In genomic region chr19:50328257-50329145, GRCh38 we compare ENCODE assay signal across 9 cellular contexts. TPM values are rescaled to one million over a fixed set of nuclear protein-coding genes. Genes with fewer than 3 reads are reported as not detected.
DNase-seq lines count a peak whose midpoint lies in the region; ATAC-seq and TF ChIP-seq lines count a peak whose summit lies in the region.
"Had no signal": no experiment of that assay in that cellular context is flagged by ENCODE, and none has a peak within 500 bp of the region (broad histone marks: within the 10 kb centered on the region; RNA-seq: fewer than 3 reads in every experiment).

No MANE protein-coding gene starts in this region.

- H3K9ac ChIP-seq in colonic mucosa (ENCODE audit: low read depth in 2 of 2, low read length in 2 of 2) (peak overlapping the region in 1 of 2 donors; percentile 35), parathyroid adenoma (no peak overlapping the region)
- H3K9ac ChIP-seq: BLaER1 treated with 17β-estradiol and CSF1 and Interleukin-3, amounts not matched to agents 10 nM and 100 nM had no signal

- DNase-seq in NCI-H1417 (lab: John Stamatoyannopoulos, UW) (peak; percentile 57 to 64 (median 62)), NCI-H1417 treated with DMSO at 0.1 percent for 48 hours (lab: John Stamatoyannopoulos, UW) (no peak), NCI-H146 treated with DMSO at 0.1 percent for 48 hours (lab: John Stamatoyannopoulos, UW; ENCODE audit: unreplicated experiment) (peak; percentile 32), colonic mucosa (no peak), COR-L47 (lab: John Stamatoyannopoulos, UW) (no peak), NCI-H524 treated with DMSO at 0.1 percent for 48 hours (lab: John Stamatoyannopoulos, UW) (no peak)

- H3K36me3 ChIP-seq in colonic mucosa, result no peaks in the 10 kb centered on the region
- H3K36me3 ChIP-seq in parathyroid adenoma (ENCODE audit: control insufficient read depth, insufficient read depth, low read length), result no peaks in the 10 kb centered on the region
- H3K36me3 ChIP-seq: BLaER1 treated with 17β-estradiol and CSF1 and Interleukin-3, amounts not matched to agents 10 nM and 100 nM had no signal

- H3K79me2 ChIP-seq in parathyroid adenoma, result peaks cover 4% of the 10 kb centered on the region

- H3K9me3 ChIP-seq in colonic mucosa (no peaks in the 10 kb centered on the region), parathyroid adenoma (ENCODE audit: control insufficient read depth, low read length) (no peaks in the 10 kb centered on the region)

- peaks cover 32% of the 10 kb centered on the region for H3K27me3 ChIP-seq in colonic mucosa
- no peaks in the 10 kb centered on the region for H3K27me3 ChIP-seq in parathyroid adenoma (ENCODE audit: control insufficient read depth, insufficient read depth, low read length)

- H3K4me3 ChIP-seq in colonic mucosa, result peak overlapping the region; percentile 31
- peak overlapping the region; percentile 47 for H3K4me3 ChIP-seq in parathyroid adenoma (ENCODE audit: low read depth, low read length)
- H3K4me3 ChIP-seq: BLaER1 treated with 17β-estradiol and CSF1 and Interleukin-3, amounts not matched to agents 10 nM and 100 nM had no signal

- ATAC-seq in GM21526 (IDR thresholded peaks at IDR 0.05; ENCODE audit: low FRiP score, unreplicated experiment), result peak; percentile 1

- no peak for TF ChIP-seq CTCF in colonic mucosa (IDR thresholded peaks at IDR 0.05)
- TF ChIP-seq CTCF in parathyroid adenoma (IDR thresholded peaks at IDR 0.05), result peak; percentile 13

- H3K27ac ChIP-seq in colonic mucosa (no peak overlapping the region), parathyroid adenoma (peak overlapping the region; percentile 31)
- H3K27ac ChIP-seq: BLaER1 treated with 17β-estradiol and CSF1 and Interleukin-3, amounts not matched to agents 10 nM and 100 nM had no signal

- H2AFZ ChIP-seq in parathyroid adenoma, result peak overlapping the region; percentile 63

- intact Hi-C loops in colonic mucosa (cut with DNase I), result no loop called here

- H3K4me2 ChIP-seq in parathyroid adenoma (ENCODE audit: low read length), result peak overlapping the region; percentile 64
- H3K4me2 ChIP-seq: BLaER1 treated with 17β-estradiol and CSF1 and Interleukin-3, amounts not matched to agents 10 nM and 100 nM had no signal

- H3K4me1 ChIP-seq in colonic mucosa, result peaks cover 12% of the 10 kb centered on the region
- H3K4me1 ChIP-seq in parathyroid adenoma, result peaks cover 20% of the 10 kb centered on the region

RNA-seq across cellular contexts. Expression of gene KCNC3, which starts 0.7 kb away (rescaled TPM):
- total RNA-seq in colonic mucosa, result 1 to 10 TPM in 1 of 2 donors, under 1 TPM in 1; 0.61 to 1.0 TPM

RNA-seq across cellular contexts. Expression of gene NAPSA, which starts 36.9 kb away (rescaled TPM):
- total RNA-seq in colonic mucosa, result 1 to 10 TPM; 1.9 to 6.1 TPM

RNA-seq across cellular contexts. Expression of gene NR1H2, which starts 47.8 kb away (rescaled TPM):
- 10 to 100 TPM; 57.9 to 60.0 TPM for total RNA-seq in colonic mucosa

RNA-seq across cellular contexts. Expression of gene POLD1, which starts 55.6 kb away (rescaled TPM):
- 10 to 100 TPM; 26.2 to 76.3 TPM for total RNA-seq in colonic mucosa

Comparison
In these comparisons a context has a peak if more than half of its experiments do, and no peak if none do; other contexts are left out.
1. DNase-seq: peak in NCI-H1417 (3 of 3) and NCI-H146 treated with DMSO at 0.1 percent for 48 hours (single experiment); none in NCI-H1417 treated with DMSO at 0.1 percent for 48 hours (single experiment), colonic mucosa (single experiment), COR-L47 (single experiment) and NCI-H524 treated with DMSO at 0.1 percent for 48 hours (single experiment).